Comparison of ENCODE assay signal across 31 cellular contexts in genomic region chr15:67199391-67199790, GRCh38. TPM values are rescaled to one million over a fixed set of nuclear protein-coding genes. Genes with fewer than 3 reads are reported as not detected.
DNase-seq lines count a peak whose midpoint lies in the region; ATAC-seq and TF ChIP-seq lines count a peak whose summit lies in the region.
"Had no signal": no experiment of that assay in that cellular context is flagged by ENCODE, and none has a peak within 500 bp of the region (broad histone marks: within the 10 kb centered on the region; RNA-seq: fewer than 3 reads in every experiment).

No MANE protein-coding gene starts in this region.

- H3K9ac ChIP-seq in skeletal muscle satellite cell (ENCODE audit: low read depth, low read length) (peak overlapping the region; percentile 63), neural progenitor cell (no peak overlapping the region)

- no peak for ATAC-seq in WTC11
- no peak for ATAC-seq in HG03521 (IDR thresholded peaks at IDR 0.05; ENCODE audit: unreplicated experiment)
- ATAC-seq in HG02759 (IDR thresholded peaks at IDR 0.05; ENCODE audit: unreplicated experiment): no peak
- ATAC-seq: activated naive CD4-positive, alpha-beta T cell treated with anti-CD3 and anti-CD28 coated beads, Interleukin-2, amount 50 U/mL, for 72 hours; natural killer cell treated with Interleukin-12 subunit alpha and Interleukin-12 subunit beta and Interleukin-15 and Interleukin-18, amount 100 ng/mL, for 72 hours; stimulated activated naive B cell treated with anti-CD40 and anti-IgM and Interleukin-4, amounts not matched to agents 10 μg/mL and 1 μg/mL and 100 μg/mL, for 72 hours had no signal

- H3K4me1 Mint-ChIP-seq in WTC11 (peaks cover 12% of the 10 kb centered on the region), neural progenitor cell (peaks cover 30% of the 10 kb centered on the region)

- H4K20me1 ChIP-seq in neural progenitor cell (ENCODE audit: low read depth): peaks cover 10% of the 10 kb centered on the region

- H3K27ac ChIP-seq in neural progenitor cell: no peak overlapping the region
- H3K27ac ChIP-seq: vagina had no signal

- H3K4me2 ChIP-seq in skeletal muscle satellite cell (ENCODE audit: low read length) (no peak overlapping the region), neural progenitor cell (no peak overlapping the region)

- no peak for TF ChIP-seq CTCF in WTC11 (IDR thresholded peaks at IDR 0.05)
- no peak for TF ChIP-seq CTCF in neural progenitor cell (IDR thresholded peaks at IDR 0.05)

- no peak overlapping the region for H3K4me3 ChIP-seq in skeletal muscle satellite cell (ENCODE audit: low read length)
- no peak overlapping the region for H3K4me3 ChIP-seq in neural progenitor cell
- H3K4me3 ChIP-seq: dorsolateral prefrontal cortex, testis, vagina had no signal

- DNase-seq in EL: peak; percentile 31
- no peak for DNase-seq in WTC11 (ENCODE audit: low spot score)
- peak; percentile 55 for DNase-seq in fibroblast of peridontal ligament (ENCODE audit: extremely low read depth)
- no peak for DNase-seq in neural progenitor cell (ENCODE audit: low spot score)
- no peak for DNase-seq in DMS 273 (lab: John Stamatoyannopoulos, UW; ENCODE audit: unreplicated experiment)
- DNase-seq: activated CD4-positive, alpha-beta T cell treated with anti-CD3 and anti-CD28 coated beads, Interleukin-2, amount 10 ng/mL, durations not matched to agents 7 days and 5 days; anterior cingulate cortex; BE2C; dorsolateral prefrontal cortex; GF-D8; H9; KBM-7; midbrain; NCI-H1105 treated with DMSO at 0.1 percent for 48 hours; NCI-H2029 treated with DMSO at 0.1 percent for 48 hours; NCI-H2227 treated with DMSO at 0.1 percent for 48 hours; NCI-H526 treated with DMSO at 0.1 percent for 48 hours; SIG-M5; stimulated activated CD4-positive, alpha-beta T cell treated with anti-CD3 and anti-CD28 coated beads, Interleukin-4, amount 100 ng/mL, for 4 hours; stimulated activated naive B cell treated with anti-CD40 and anti-IgM and Interleukin-4, amounts not matched to agents 10 μg/mL and 1 μg/mL and 100 μg/mL, for 72 hours; SW 1271; T1000; testis had no signal

- H3K27me3 Mint-ChIP-seq in WTC11 (ENCODE audit: low read depth) (no peaks in the 10 kb centered on the region), neural progenitor cell (ENCODE audit: insufficient read depth, low read depth) (peaks cover 11% of the 10 kb centered on the region)
- H3K27me3 Mint-ChIP-seq: activated CD4-positive, alpha-beta T cell treated with anti-CD3 and anti-CD28 coated beads, Interleukin-2, amount 10 ng/mL, durations not matched to agents 7 days and 5 days; central memory CD8-positive, alpha-beta T cell; natural killer cell treated with Interleukin-12 subunit alpha and Interleukin-12 subunit beta and Interleukin-15 and Interleukin-18, amount 100 ng/mL, for 72 hours; stimulated activated naive B cell treated with anti-CD40 and anti-IgM and Interleukin-4, amounts not matched to agents 10 μg/mL and 1 μg/mL and 100 μg/mL, for 72 hours had no signal

- CTCF ChIA-PET in WTC11 (lab: Charles Lee): interaction anchor here (1.6 kb wide), 1 partner anchor 253 kb away, joined by 5 read pairs; no protein-coding TSS in a partner anchor

- H3F3A ChIP-seq in neural progenitor cell (ENCODE audit: low read depth): peaks cover 5% of the 10 kb centered on the region

- POLR2A ChIA-PET in WTC11 (lab: Charles Lee): interaction anchor here (0.6 kb wide), 1 partner anchor 35 kb away, joined by 3 read pairs; no protein-coding TSS in a partner anchor

- H3K36me3 Mint-ChIP-seq in WTC11: peaks cover 14% of the 10 kb centered on the region
- H3K36me3 Mint-ChIP-seq in neural progenitor cell: peaks cover 19% of the 10 kb centered on the region

- H3K27me3 ChIP-seq in skeletal muscle satellite cell (ENCODE audit: control insufficient read depth, insufficient read depth, low read length) (no peaks in the 10 kb centered on the region), neural progenitor cell (no peaks in the 10 kb centered on the region)
- H3K27me3 ChIP-seq: BE2C, dorsolateral prefrontal cortex, testis, vagina had no signal

- H3K79me2 ChIP-seq in neural progenitor cell (ENCODE audit: low read depth): no peaks in the 10 kb centered on the region

- H2AFZ ChIP-seq in neural progenitor cell (replicated peaks): no peak overlapping the region

- H3K36me3 ChIP-seq in skeletal muscle satellite cell (ENCODE audit: insufficient read depth, low read length) (peaks cover 30% of the 10 kb centered on the region), neural progenitor cell (peaks cover 4% of the 10 kb centered on the region)
- H3K36me3 ChIP-seq: BE2C had no signal

- H3K9me3 Mint-ChIP-seq in WTC11: no peaks in the 10 kb centered on the region
- H3K9me3 Mint-ChIP-seq in neural progenitor cell: no peaks in the 10 kb centered on the region
- H3K9me3 Mint-ChIP-seq: activated CD4-positive, alpha-beta T cell treated with anti-CD3 and anti-CD28 coated beads, Interleukin-2, amount 10 ng/mL, durations not matched to agents 7 days and 5 days; activated T-helper 1 cell treated with anti-CD3 and anti-CD28 coated beads, Interleukin-12 subunit alpha, Interleukin-12 subunit beta, Interleukin-2, Interleukin-4 antibody, amounts not matched to agents 30 ng/mL and 10 ng/mL and 1 ng/mL, durations not matched to agents 14 hours and 24 hours and 36 hours; central memory CD8-positive, alpha-beta T cell; H9; natural killer cell treated with Interleukin-12 subunit alpha and Interleukin-12 subunit beta and Interleukin-15 and Interleukin-18, amount 100 ng/mL, for 72 hours; stimulated activated naive B cell treated with anti-CD40 and anti-IgM and Interleukin-4, amounts not matched to agents 10 μg/mL and 1 μg/mL and 100 μg/mL, for 72 hours had no signal

- H3K4me3 Mint-ChIP-seq in WTC11 (no peak overlapping the region), neural progenitor cell (no peak overlapping the region)
- H3K4me3 Mint-ChIP-seq: activated CD4-positive, alpha-beta T cell treated with anti-CD3 and anti-CD28 coated beads, Interleukin-2, amount 10 ng/mL, durations not matched to agents 7 days and 5 days; activated T-helper 1 cell treated with anti-CD3 and anti-CD28 coated beads, Interleukin-12 subunit alpha, Interleukin-12 subunit beta, Interleukin-2, Interleukin-4 antibody, amounts not matched to agents 30 ng/mL and 10 ng/mL and 1 ng/mL, durations not matched to agents 14 hours and 24 hours and 36 hours; central memory CD8-positive, alpha-beta T cell; H9; natural killer cell treated with Interleukin-12 subunit alpha and Interleukin-12 subunit beta and Interleukin-15 and Interleukin-18, amount 100 ng/mL, for 72 hours; stimulated activated naive B cell treated with anti-CD40 and anti-IgM and Interleukin-4, amounts not matched to agents 10 μg/mL and 1 μg/mL and 100 μg/mL, for 72 hours had no signal

- H3K4me1 ChIP-seq in skeletal muscle satellite cell (ENCODE audit: control insufficient read depth, insufficient read depth, low read length) (peaks cover 48% of the 10 kb centered on the region), neural progenitor cell (peaks cover 21% of the 10 kb centered on the region)
- H3K4me1 ChIP-seq: BE2C had no signal

- H3K27ac Mint-ChIP-seq in WTC11 (0 out of 2 replicates have a peak overlapping the region, but pooled peaks have one; percentile 47), neural progenitor cell (no peak overlapping the region)
- H3K27ac Mint-ChIP-seq: activated CD4-positive, alpha-beta T cell treated with anti-CD3 and anti-CD28 coated beads, Interleukin-2, amount 10 ng/mL, durations not matched to agents 7 days and 5 days; activated T-helper 1 cell treated with anti-CD3 and anti-CD28 coated beads, Interleukin-12 subunit alpha, Interleukin-12 subunit beta, Interleukin-2, Interleukin-4 antibody, amounts not matched to agents 30 ng/mL and 10 ng/mL and 1 ng/mL, durations not matched to agents 14 hours and 24 hours and 36 hours had no signal

- H3K9me3 ChIP-seq in skeletal muscle satellite cell (replicated peaks; ENCODE audit: low read length) (no peaks in the 10 kb centered on the region), neural progenitor cell (ENCODE audit: low read depth) (no peaks in the 10 kb centered on the region)
- H3K9me3 ChIP-seq: BE2C, testis, vagina had no signal

TF ChIP-seq in WTC11, 78 proteins besides CTCF, POLR2A, EP300 and RAD21 (continues in another document):
- no peak for TF ChIP-seq TCF7 (CRISPR knock-in tag; IDR thresholded peaks at IDR 0.05; ENCODE audit: low read depth)
- no peak for TF ChIP-seq ZNF121 (CRISPR knock-in tag; IDR thresholded peaks at IDR 0.05)
- TF ChIP-seq NFYB (CRISPR knock-in tag; conservative IDR thresholded peaks at IDR 0.05; ENCODE audit: low read depth): no peak
- no peak for TF ChIP-seq ZNF317 (CRISPR knock-in tag; IDR thresholded peaks at IDR 0.05; ENCODE audit: borderline replicate concordance, low read depth)
- TF ChIP-seq IRF1 (CRISPR knock-in tag; IDR thresholded peaks at IDR 0.05): no peak
- TF ChIP-seq ERG (CRISPR knock-in tag; IDR thresholded peaks at IDR 0.05): no peak
- no peak for TF ChIP-seq NR2C2 (CRISPR knock-in tag; IDR thresholded peaks at IDR 0.05)
- TF ChIP-seq TEAD1 (CRISPR knock-in tag; IDR thresholded peaks at IDR 0.05): no peak

RNA-seq across cellular contexts. Expression of gene AAGAB, which starts 55.1 kb away (rescaled TPM):
- total RNA-seq in WTC11 (2021) (36.6 to 41.7 TPM (median 37.2 TPM) in 3 replicates), neural progenitor cell (ENCODE audit: low replicate concordance) (61.5 and 68.0 TPM in 2 replicates)
- total RNA-seq in skeletal muscle satellite cell (2012; rRNA removed): 42.6 and 47.4 TPM in 2 replicates

RNA-seq across cellular contexts. Expression of gene IQCH, which starts 55.2 kb away (rescaled TPM):
- 1.9 to 2.0 TPM (median 1.9 TPM) in 3 replicates for total RNA-seq in WTC11 (2021)
- total RNA-seq in skeletal muscle satellite cell (2012; rRNA removed): 2.2 and 2.3 TPM in 2 replicates
- total RNA-seq in neural progenitor cell (ENCODE audit: low replicate concordance): 6.4 and 21.0 TPM in 2 replicates

Comparison
In these comparisons a context has a peak if more than half of its experiments do, and no peak if none do; other contexts are left out.
1. DNase-seq: peak in EL (single experiment) and fibroblast of peridontal ligament (single experiment); none in WTC11 (single experiment), neural progenitor cell (single experiment) and DMS 273 (single experiment).